In the genomic region with DNA sequence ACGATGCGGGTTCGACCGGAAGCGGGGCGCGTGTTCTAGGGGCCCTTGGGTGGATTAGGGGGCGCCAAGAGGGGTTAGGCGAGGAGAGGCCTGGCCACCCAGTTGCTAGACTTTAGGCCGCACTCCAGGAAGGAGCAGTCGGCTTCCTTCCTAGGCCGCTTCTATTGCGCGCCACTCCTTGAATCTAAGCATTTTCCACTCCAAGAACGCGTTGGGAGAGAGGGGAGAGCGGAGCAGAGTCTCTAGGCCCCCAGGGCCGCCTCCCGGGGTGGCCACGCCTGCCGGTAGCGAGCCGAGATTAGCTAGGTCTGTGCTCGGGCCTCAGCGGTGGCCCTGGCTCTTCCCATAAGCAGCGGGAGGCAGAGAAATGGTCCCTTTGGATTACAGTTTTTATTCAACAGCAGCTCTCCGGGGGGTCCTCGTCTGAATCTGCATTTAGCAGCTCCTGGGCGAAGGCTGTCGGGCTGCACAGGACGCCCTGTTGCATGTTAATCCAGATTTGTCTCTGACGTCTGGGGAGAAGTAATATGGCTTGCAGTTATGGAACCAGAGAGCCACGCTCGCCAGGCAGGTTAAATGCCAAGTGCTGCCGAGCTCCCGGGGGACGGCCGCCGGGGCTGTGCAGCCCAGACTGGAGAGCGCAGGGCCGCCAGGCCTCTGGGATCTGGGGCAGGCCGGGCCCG, we compare ENCODE assay signal across 10 cellular contexts. TPM values are rescaled to one million over a fixed set of nuclear protein-coding genes. Genes with fewer than 3 reads are reported as not detected.
A peak's percentile ranks its signal among the peaks of the same experiment; 100 is the strongest.
DNase-seq lines count a peak whose midpoint lies in the region; ATAC-seq and TF ChIP-seq lines count a peak whose summit lies in the region.
"Had no signal": no experiment of that assay in that cellular context is flagged by ENCODE, and none has a peak within 500 bp of the region (broad histone marks: within the 10 kb centered on the region; RNA-seq: fewer than 3 reads in every experiment).

No MANE protein-coding gene starts in this region.

- H3K36me3 ChIP-seq in liver (ENCODE audit: control insufficient read depth in 4 of 4, insufficient read depth in 3 of 4, low read depth in 1 of 4, low read length in 3 of 4), result peaks cover 0 to 8% (median 0%) of the 10 kb centered on the region in 4 donors
- no peaks in the 10 kb centered on the region for H3K36me3 ChIP-seq in PC-3 (ENCODE audit: low read depth, low read length)

- no peaks in the 10 kb centered on the region for H3K9me3 Mint-ChIP-seq in HFFc6
- H3K9me3 Mint-ChIP-seq in endothelial cell (ENCODE audit: unreplicated experiment), result no peaks in the 10 kb centered on the region
- no peaks in the 10 kb centered on the region for H3K9me3 Mint-ChIP-seq in activated CD8-positive, alpha-beta memory T cell treated with anti-CD3 and anti-CD28 coated beads, Interleukin-2, amount 10 ng/mL, durations not matched to agents 7 days and 5 days (ENCODE audit: low read depth)

- POLR2A ChIA-PET in PC-3 (lab: Charles Lee; ENCODE audit: unreplicated experiment), result no interaction called here

- BruUV-seq in PC-3 (replicated peaks; lab: Mats Ljungman, UMichigan), result no TSS peak

- H3K4me1 Mint-ChIP-seq in HFFc6 (ENCODE audit: low read depth) (peaks cover 70% of the 10 kb centered on the region), endothelial cell (ENCODE audit: unreplicated experiment) (peaks cover 17% of the 10 kb centered on the region)
- no peaks in the 10 kb centered on the region for H3K4me1 Mint-ChIP-seq in activated CD8-positive, alpha-beta memory T cell treated with anti-CD3 and anti-CD28 coated beads, Interleukin-2, amount 10 ng/mL, durations not matched to agents 7 days and 5 days

- H3K36me3 Mint-ChIP-seq in HFFc6 (ENCODE audit: low read depth), result peaks cover 58% of the 10 kb centered on the region
- H3K36me3 Mint-ChIP-seq in endothelial cell (ENCODE audit: low read depth, unreplicated experiment), result peaks cover 3% of the 10 kb centered on the region
- H3K36me3 Mint-ChIP-seq in activated CD8-positive, alpha-beta memory T cell treated with anti-CD3 and anti-CD28 coated beads, Interleukin-2, amount 10 ng/mL, durations not matched to agents 7 days and 5 days, result no peaks in the 10 kb centered on the region

- peak overlapping the region; percentile 62 to 71 for H3K27ac ChIP-seq in liver (ENCODE audit: low read depth in 1 of 2, low read length in 2 of 2)
- H3K27ac ChIP-seq in substantia nigra (ENCODE audit: low read depth, low read length, poor library complexity, severe bottlenecking), result peak overlapping the region; percentile 84
- no peak overlapping the region for H3K27ac ChIP-seq in PC-3 (ENCODE audit: low read length)

- H3K4me3 Mint-ChIP-seq in HFFc6 (peak overlapping the region; percentile 96), endothelial cell (ENCODE audit: unreplicated experiment) (peak overlapping the region; percentile 51)
- H3K4me3 Mint-ChIP-seq in activated CD8-positive, alpha-beta memory T cell treated with anti-CD3 and anti-CD28 coated beads, Interleukin-2, amount 10 ng/mL, durations not matched to agents 7 days and 5 days, result no peak overlapping the region

- TF ChIP-seq CTCF in HFFc6 (IDR thresholded peaks at IDR 0.05) (no peak), endothelial cell (IDR thresholded peaks at IDR 0.05; ENCODE audit: unreplicated experiment) (no peak), liver (IDR thresholded peaks at IDR 0.05; ENCODE audit: low read depth, low read length, missing input control) (no peak), PC-3 (conservative IDR thresholded peaks at IDR 0.05; ENCODE audit: low read depth, low read length) (no peak)

- H3K4me1 ChIP-seq in liver (ENCODE audit: control insufficient read depth in 4 of 4, insufficient read depth in 4 of 4, low read length in 3 of 4) (no peaks in the 10 kb centered on the region), PC-3 (ENCODE audit: insufficient read depth, low read length) (no peaks in the 10 kb centered on the region)

- no peaks in the 10 kb centered on the region for H3F3A ChIP-seq in PC-3 (ENCODE audit: low read length, unreplicated experiment)

- DNase-seq in HFFc6 (peak; percentile 42), endothelial cell (ENCODE audit: low spot score) (peak; percentile 52), substantia nigra (lab: John Stamatoyannopoulos, UW) (peak in 27 of 49 donors; percentile 25 to 69 (median 47)), NCI-H2196 treated with DMSO at 0.1 percent for 48 hours (lab: John Stamatoyannopoulos, UW; ENCODE audit: unreplicated experiment) (no peak), PC-3 (no peak), NCI-H2081 (lab: John Stamatoyannopoulos, UW) (no peak)
- no peak for DNase-seq in activated CD8-positive, alpha-beta memory T cell treated with anti-CD3 and anti-CD28 coated beads, Interleukin-2, amount 10 ng/mL, durations not matched to agents 7 days and 5 days
- DNase-seq: kidney glomerular epithelial cell, T-helper 1 cell had no signal

- H4K20me1 ChIP-seq in PC-3 (ENCODE audit: low read length), result no peaks in the 10 kb centered on the region

- peaks cover 6% of the 10 kb centered on the region for H3K27me3 Mint-ChIP-seq in HFFc6 (ENCODE audit: insufficient read depth)
- peaks cover 15% of the 10 kb centered on the region for H3K27me3 Mint-ChIP-seq in endothelial cell (ENCODE audit: unreplicated experiment)
- peaks cover 27% of the 10 kb centered on the region for H3K27me3 Mint-ChIP-seq in activated CD8-positive, alpha-beta memory T cell treated with anti-CD3 and anti-CD28 coated beads, Interleukin-2, amount 10 ng/mL, durations not matched to agents 7 days and 5 days

- intact Hi-C loops in PC-3 (cut with micrococcal nuclease), result no loop called here

- 60% methylated on average over 43 of the region's 43 CpGs for whole genome bisulfite sequencing in liver

- no peaks in the 10 kb centered on the region for H3K9me2 ChIP-seq in PC-3 (replicated peaks; ENCODE audit: low read length)

- ATAC-seq in activated CD8-positive, alpha-beta memory T cell treated with anti-CD3 and anti-CD28 coated beads, Interleukin-2, amount 10 ng/mL, durations not matched to agents 7 days and 5 days, result no peak
- no peak for ATAC-seq in PC-3

- H3K27me3 ChIP-seq in liver (ENCODE audit: control insufficient read depth in 4 of 4, insufficient read depth in 4 of 4, low read length in 3 of 4) (no peaks in the 10 kb centered on the region), PC-3 (ENCODE audit: low read length) (no peaks in the 10 kb centered on the region)

- H2AFZ ChIP-seq in PC-3 (ENCODE audit: low read length), result no peak overlapping the region

- CTCF ChIA-PET in activated CD8-positive, alpha-beta memory T cell treated with anti-CD3 and anti-CD28 coated beads, Interleukin-2, amount 10 ng/mL, durations not matched to agents 7 days and 5 days (lab: Charles Lee), result no interaction called here
- CTCF ChIA-PET in PC-3 (lab: Charles Lee), result no interaction called here

- no peaks in the 10 kb centered on the region for H3K9me3 ChIP-seq in liver (ENCODE audit: control insufficient read depth in 4 of 4, low read length in 3 of 4)
- no peaks in the 10 kb centered on the region for H3K9me3 ChIP-seq in PC-3 (ENCODE audit: low read length)

- H3K4me3 ChIP-seq in liver (ENCODE audit: low read depth in 1 of 3, low read length in 3 of 3) (no peak overlapping the region), PC-3 (ENCODE audit: low read length) (no peak overlapping the region)

- no peak for TF ChIP-seq RAD21 in liver (IDR thresholded peaks at IDR 0.05)

- no peak overlapping the region for H3K9ac ChIP-seq in liver (ENCODE audit: low read depth in 1 of 2, low read length in 2 of 2)
- no peak overlapping the region for H3K9ac ChIP-seq in PC-3 (ENCODE audit: low read length)

- no peak overlapping the region for H3K4me2 ChIP-seq in PC-3 (ENCODE audit: low read length)

- no peaks in the 10 kb centered on the region for H3K79me2 ChIP-seq in PC-3 (ENCODE audit: low read length)

- H3K27ac Mint-ChIP-seq in HFFc6 (peak overlapping the region; percentile 96), endothelial cell (ENCODE audit: unreplicated experiment) (peak overlapping the region; percentile 18)
- H3K27ac Mint-ChIP-seq in activated CD8-positive, alpha-beta memory T cell treated with anti-CD3 and anti-CD28 coated beads, Interleukin-2, amount 10 ng/mL, durations not matched to agents 7 days and 5 days, result no peak overlapping the region

TF ChIP-seq in liver, 16 proteins besides CTCF, POLR2A, EP300 and RAD21 (continues in another document):
- TF ChIP-seq TAF1 (conservative IDR thresholded peaks at IDR 0.05) (no peak), SP1 (IDR thresholded peaks at IDR 0.05) (no peak), HNF4A (conservative IDR thresholded peaks at IDR 0.05) (no peak), ZBTB33 (IDR thresholded peaks at IDR 0.05) (no peak), YY1 (IDR thresholded peaks at IDR 0.05) (no peak), FOXA1 (IDR thresholded peaks at IDR 0.05) (no peak), FOXA2 (IDR thresholded peaks at IDR 0.05) (no peak), HNF4G (IDR thresholded peaks at IDR 0.05) (no peak), NR2F2 (IDR thresholded peaks at IDR 0.05) (no peak), GABPA (IDR thresholded peaks at IDR 0.05 in 1 of 2, conservative IDR thresholded peaks at IDR 0.05 in 1 of 2) (no peak), RXRA (IDR thresholded peaks at IDR 0.05) (no peak), JUND (IDR thresholded peaks at IDR 0.05) (no peak)
- TF ChIP-seq, protein P1, sequence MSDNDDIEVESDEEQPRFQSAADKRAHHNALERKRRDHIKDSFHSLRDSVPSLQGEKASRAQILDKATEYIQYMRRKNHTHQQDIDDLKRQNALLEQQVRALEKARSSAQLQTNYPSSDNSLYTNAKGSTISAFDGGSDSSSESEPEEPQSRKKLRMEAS (IDR thresholded peaks at IDR 0.05), result no peak

RNA-seq across cellular contexts. Expression of gene MEIS1, which starts 11.4 kb away (rescaled TPM):
- 10 to 100 TPM; 69.1 to 85.4 (median 74.1) TPM for total RNA-seq in HFFc6 (2021; fragmentation: NEBNext Ultra II Directional; extraction: Animal tissue kit (Norgen Biotek cat#: 25700))
- total RNA-seq in endothelial cell (ENCODE audit: unreplicated experiment) (13.3 TPM), liver (1 to 10 TPM; 6.3 to 8.6 TPM), PC-3 (2014; rRNA removed) (4.1 and 5.9 TPM in 2 replicates)
- 1 to 10 TPM; 1.6 to 4.7 TPM for polyA plus RNA-seq in liver
- total RNA-seq in activated CD8-positive, alpha-beta memory T cell treated with anti-CD3 and anti-CD28 coated beads, Interleukin-2, amount 10 ng/mL, durations not matched to agents 7 days and 5 days, result not detected

Comparison
In these comparisons a context has a peak if more than half of its experiments do, and no peak if none do; other contexts are left out.
1. DNase-seq: peak in HFFc6 (single experiment), endothelial cell (single experiment) and substantia nigra (27 of 49); none in activated CD8-positive, alpha-beta memory T cell treated with anti-CD3 and anti-CD28 coated beads, Interleukin-2, amount 10 ng/mL, durations not matched to agents 7 days and 5 days (single experiment), NCI-H2196 treated with DMSO at 0.1 percent for 48 hours (single experiment), PC-3 (single experiment) and NCI-H2081 (0 of 2).